In the genomic region with DNA sequence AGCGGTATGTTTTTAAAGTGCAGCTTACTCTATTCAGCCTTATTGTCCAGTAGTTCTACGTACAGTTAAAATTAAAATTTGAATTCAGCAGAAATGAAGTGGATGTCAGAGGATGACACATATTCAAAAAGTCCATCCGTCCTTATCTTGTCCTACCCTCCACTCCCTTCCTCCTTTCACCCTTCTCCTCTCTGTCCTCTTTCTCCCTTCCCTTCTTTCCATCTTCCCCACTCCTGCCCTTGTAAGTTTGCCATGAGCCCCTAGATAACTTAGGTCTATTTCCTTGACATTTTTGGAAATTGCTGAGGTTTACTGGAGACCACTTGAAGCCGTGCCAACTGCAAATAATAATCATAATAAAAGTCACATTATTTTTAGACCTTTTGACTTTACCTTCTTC, we compare ENCODE assay signal across 1 cellular context.
TF ChIP-seq lines count a peak whose summit lies in the region.

No MANE protein-coding gene starts in this region.

TF ChIP-seq in WTC11, 78 proteins besides CTCF, POLR2A, EP300 and RAD21 (continued from another document):
- TF ChIP-seq, protein P1, sequence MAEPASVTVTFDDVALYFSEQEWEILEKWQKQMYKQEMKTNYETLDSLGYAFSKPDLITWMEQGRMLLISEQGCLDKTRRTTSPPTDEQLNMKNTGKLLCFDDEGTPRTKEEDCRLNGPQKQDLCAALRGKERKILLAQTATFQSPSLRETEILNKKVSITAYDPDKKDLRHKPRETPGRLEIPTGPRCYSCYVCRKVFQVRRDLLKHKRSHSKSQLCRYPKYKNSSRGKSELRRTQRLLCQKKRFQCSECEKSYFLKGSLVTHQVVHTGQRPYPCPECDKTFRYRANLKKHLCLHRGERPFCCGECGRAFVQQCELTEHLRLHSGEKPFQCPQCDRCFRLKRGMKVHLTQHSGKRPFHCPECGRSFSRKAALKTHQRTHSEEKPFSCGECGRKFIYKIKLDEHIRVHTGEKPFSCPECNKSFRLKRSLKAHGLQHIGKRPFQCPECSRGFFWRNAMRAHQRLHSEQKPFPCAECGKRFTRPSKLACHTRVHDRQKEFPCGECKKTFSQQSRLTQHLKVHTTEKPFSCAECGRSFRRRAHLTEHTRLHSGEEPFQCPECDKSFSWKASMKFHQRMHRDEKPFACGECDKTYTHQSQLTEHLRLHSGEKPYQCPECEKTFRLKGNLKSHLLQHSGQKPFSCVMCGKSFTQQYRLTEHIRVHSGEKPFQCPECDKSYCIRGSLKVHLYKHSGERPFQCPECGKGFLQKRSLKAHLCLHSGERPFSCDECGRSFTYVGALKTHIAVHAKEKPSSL (CRISPR knock-in tag; conservative IDR thresholded peaks at IDR 0.05) = no peak
- TF ChIP-seq NFE2L1 (CRISPR knock-in tag; IDR thresholded peaks at IDR 0.05) (no peak), TCF7 (CRISPR knock-in tag; IDR thresholded peaks at IDR 0.05; ENCODE audit: low read depth) (no peak), CREM (CRISPR knock-in tag; IDR thresholded peaks at IDR 0.05) (no peak), TEAD1 (CRISPR knock-in tag; IDR thresholded peaks at IDR 0.05) (no peak)
- TF ChIP-seq, protein P2, sequence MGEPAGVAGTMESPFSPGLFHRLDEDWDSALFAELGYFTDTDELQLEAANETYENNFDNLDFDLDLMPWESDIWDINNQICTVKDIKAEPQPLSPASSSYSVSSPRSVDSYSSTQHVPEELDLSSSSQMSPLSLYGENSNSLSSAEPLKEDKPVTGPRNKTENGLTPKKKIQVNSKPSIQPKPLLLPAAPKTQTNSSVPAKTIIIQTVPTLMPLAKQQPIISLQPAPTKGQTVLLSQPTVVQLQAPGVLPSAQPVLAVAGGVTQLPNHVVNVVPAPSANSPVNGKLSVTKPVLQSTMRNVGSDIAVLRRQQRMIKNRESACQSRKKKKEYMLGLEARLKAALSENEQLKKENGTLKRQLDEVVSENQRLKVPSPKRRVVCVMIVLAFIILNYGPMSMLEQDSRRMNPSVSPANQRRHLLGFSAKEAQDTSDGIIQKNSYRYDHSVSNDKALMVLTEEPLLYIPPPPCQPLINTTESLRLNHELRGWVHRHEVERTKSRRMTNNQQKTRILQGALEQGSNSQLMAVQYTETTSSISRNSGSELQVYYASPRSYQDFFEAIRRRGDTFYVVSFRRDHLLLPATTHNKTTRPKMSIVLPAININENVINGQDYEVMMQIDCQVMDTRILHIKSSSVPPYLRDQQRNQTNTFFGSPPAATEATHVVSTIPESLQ (CRISPR knock-in tag; IDR thresholded peaks at IDR 0.05) = no peak
- TF ChIP-seq, protein P3, sequence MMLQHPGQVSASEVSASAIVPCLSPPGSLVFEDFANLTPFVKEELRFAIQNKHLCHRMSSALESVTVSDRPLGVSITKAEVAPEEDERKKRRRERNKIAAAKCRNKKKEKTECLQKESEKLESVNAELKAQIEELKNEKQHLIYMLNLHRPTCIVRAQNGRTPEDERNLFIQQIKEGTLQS (CRISPR knock-in tag; conservative IDR thresholded peaks at IDR 0.05) = no peak
- TF ChIP-seq, protein P4, sequence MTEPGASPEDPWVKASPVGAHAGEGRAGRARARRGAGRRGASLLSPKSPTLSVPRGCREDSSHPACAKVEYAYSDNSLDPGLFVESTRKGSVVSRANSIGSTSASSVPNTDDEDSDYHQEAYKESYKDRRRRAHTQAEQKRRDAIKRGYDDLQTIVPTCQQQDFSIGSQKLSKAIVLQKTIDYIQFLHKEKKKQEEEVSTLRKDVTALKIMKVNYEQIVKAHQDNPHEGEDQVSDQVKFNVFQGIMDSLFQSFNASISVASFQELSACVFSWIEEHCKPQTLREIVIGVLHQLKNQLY (CRISPR knock-in tag; IDR thresholded peaks at IDR 0.05) = no peak
